ENCODE assay signal across 1 cellular context in the genomic region with DNA sequence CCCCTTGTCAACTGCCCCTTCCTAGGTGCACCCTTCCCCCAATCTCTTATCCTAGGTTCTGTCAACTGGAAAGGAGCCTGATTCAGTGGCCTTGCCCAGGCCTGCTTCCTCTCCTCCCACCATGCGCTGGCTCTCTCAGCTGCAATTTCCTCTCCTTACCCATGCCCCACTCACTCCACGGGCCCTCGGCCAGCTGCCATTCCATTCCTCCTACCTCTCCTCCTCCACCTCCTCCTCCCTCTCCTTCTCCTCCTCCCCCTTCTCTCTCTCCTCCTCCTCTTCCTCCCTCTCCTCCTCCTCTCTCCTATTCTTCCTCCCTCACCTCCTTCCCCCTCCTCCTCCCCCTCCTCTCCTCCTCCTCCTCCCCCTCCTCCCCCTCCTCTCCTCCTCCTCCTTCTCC.
TF ChIP-seq lines count a peak whose summit lies in the region.

No MANE protein-coding gene starts in this region.

TF ChIP-seq in HepG2, 621 proteins besides CTCF, POLR2A, EP300 and RAD21:
- TF ChIP-seq MEF2D (CRISPR knock-in tag; IDR thresholded peaks at IDR 0.05) (no peak), ATF7 (IDR thresholded peaks at IDR 0.05) (no peak), ATF7 (CRISPR knock-in tag; IDR thresholded peaks at IDR 0.05) (no peak), HNRNPK (IDR thresholded peaks at IDR 0.05; ENCODE audit: low read depth, low read length, poor library complexity, severe bottlenecking) (peak; percentile 36), REXO4 (CRISPR knock-in tag; IDR thresholded peaks at IDR 0.05; ENCODE audit: borderline replicate concordance) (no peak), PCBP2 (optimal IDR thresholded peaks at IDR 0.05; ENCODE audit: low read depth, low read length, poor library complexity, severe bottlenecking) (peak; percentile 53)
